Comparison of ENCODE assay signal across 10 cellular contexts in genomic region chr11:124865181-124865901, GRCh38. TPM values are rescaled to one million over a fixed set of nuclear protein-coding genes. Genes with fewer than 3 reads are reported as not detected.
DNase-seq lines count a peak whose midpoint lies in the region; FAIRE-seq and TF ChIP-seq lines count a peak whose summit lies in the region.
"Had no signal": no experiment of that assay in that cellular context is flagged by ENCODE, and none has a peak within 500 bp of the region (broad histone marks: within the 10 kb centered on the region; RNA-seq: fewer than 3 reads in every experiment).

Gene ROBO3 (plus strand): TSS chr11:124865432. CDS start chr11:124865578, 146 bp downstream.

- peak within 1 kb of the TSS; percentile 8 for H3K4me3 ChIP-seq in HAP-1
- H3K4me3 ChIP-seq in Peyer's patch, result peak within 1 kb of the TSS in 3 of 4 donors; percentile 9 to 37 (median 31)
- H3K4me3 ChIP-seq in fibroblast of villous mesenchyme (ENCODE audit: low read depth, low read length), result peak within 1 kb of the TSS; percentile 27
- peak within 1 kb of the TSS; percentile 12 for H3K4me3 ChIP-seq in retinal pigment epithelial cell (ENCODE audit: low read length)

- H3K9me3 ChIP-seq in HAP-1 (no peaks in the 10 kb centered on the region), Peyer's patch (no peaks in the 10 kb centered on the region)
- H3K9me3 ChIP-seq: transverse colon had no signal

- peak in 1 of 2 experiments; percentile 36 for DNase-seq in HAP-1 (ENCODE audit: low spot score in 2 of 2)
- DNase-seq in Peyer's patch, result no peak
- DNase-seq in fibroblast of villous mesenchyme (ENCODE audit: low read depth), result no peak
- no peak for DNase-seq in retinal pigment epithelial cell (ENCODE audit: low read depth)
- no peak for DNase-seq in stimulated activated CD4-positive, alpha-beta T cell treated with anti-CD3 and anti-CD28 coated beads, Interleukin-2, amount 100 ng/mL, for 48 hours
- DNase-seq in stimulated activated CD8-positive, alpha-beta memory T cell treated with anti-CD3 and anti-CD28 coated beads, Interleukin-4, amount 100 ng/mL, for 48 hours, result no peak
- no peak for DNase-seq in urothelium cell line (ENCODE audit: low spot score)
- no peak for DNase-seq in dedifferentiated amniotic fluid mesenchymal stem cell (ENCODE audit: extremely low spot score)
- DNase-seq: kidney glomerular epithelial cell, transverse colon had no signal

- FAIRE-seq in urothelium cell line (lab: Jason Lieb, UNC), result no peak

- in situ Hi-C loops in HAP-1 (cut with MboI; ENCODE audit: low sequenced_read_pairs), result loop anchor here (10.0 to 25.0 kb wide), 2 partner anchors 221 to 453 kb away; partner anchors contain the start of gene OR8B4

- no peak within 1 kb of the TSS for H3K27ac ChIP-seq in Peyer's patch
- H3K27ac ChIP-seq: transverse colon had no signal

- H3K27me3 ChIP-seq in HAP-1 (ENCODE audit: low read depth), result peaks cover 89% of the 10 kb centered on the region
- peaks cover 0 to 56% of the 10 kb centered on the region in 2 donors for H3K27me3 ChIP-seq in Peyer's patch

- TF ChIP-seq CTCF in Peyer's patch (IDR thresholded peaks at IDR 0.05), result no peak
- TF ChIP-seq CTCF in fibroblast of villous mesenchyme (IDR thresholded peaks at IDR 0.05; ENCODE audit: insufficient read depth, low read depth, low read length), result no peak
- no peak for TF ChIP-seq CTCF in retinal pigment epithelial cell (conservative IDR thresholded peaks at IDR 0.05; ENCODE audit: low read depth, low read length)

- H3K4me1 ChIP-seq in HAP-1 (peaks cover 3% of the 10 kb centered on the region; the same call in 1 of the 2 replicates), Peyer's patch (peaks cover 0 to 36% (median 0%) of the 10 kb centered on the region in 4 donors)

- H3K36me3 ChIP-seq in HAP-1 (replicated peaks), result no peaks in the 10 kb centered on the region
- H3K36me3 ChIP-seq in Peyer's patch, result no peaks in the 10 kb centered on the region
- H3K36me3 ChIP-seq: transverse colon had no signal

- no peak for TF ChIP-seq POLR2A in Peyer's patch (IDR thresholded peaks at IDR 0.05)

RNA-seq across cellular contexts. Expression of gene ROBO3, which starts in this region (rescaled TPM):
- total RNA-seq in Peyer's patch (10 to 100 TPM in 2 of 4 donors, 1 to 10 TPM in 2; 3.6 to 49.5 (median 16.1) TPM), fibroblast of villous mesenchyme (6.5 and 18.7 TPM in 2 replicates)
